In genomic region chr10:61621538-61622150, GRCh38 we compare ENCODE assay signal across 15 cellular contexts. TPM values are rescaled to one million over a fixed set of nuclear protein-coding genes. Genes with fewer than 3 reads are reported as not detected.
DNase-seq lines count a peak whose midpoint lies in the region; ATAC-seq, FAIRE-seq and TF ChIP-seq lines count a peak whose summit lies in the region.
"Had no signal": no experiment of that assay in that cellular context is flagged by ENCODE, and none has a peak within 500 bp of the region (broad histone marks: within the 10 kb centered on the region; RNA-seq: fewer than 3 reads in every experiment).

No MANE protein-coding gene starts in this region.

- TF ChIP-seq RAD21 in A549 (conservative IDR thresholded peaks at IDR 0.05 in 1 of 2, IDR thresholded peaks at IDR 0.05 in 1 of 2): no peak

- H3K4me1 Mint-ChIP-seq in CD4-positive, alpha-beta memory T cell: peaks cover 0 to 1% (median 0%) of the 10 kb centered on the region in 4 donors
- H3K4me1 Mint-ChIP-seq: central memory CD8-positive, alpha-beta T cell; T-cell had no signal

- peaks cover 0 to 1% (median 0%) of the 10 kb centered on the region in 8 donors for H3K9me3 Mint-ChIP-seq in CD4-positive, alpha-beta memory T cell
- H3K9me3 Mint-ChIP-seq: central memory CD8-positive, alpha-beta T cell; natural killer cell; T-cell had no signal

- H3K36me3 ChIP-seq in H7 (replicated peaks; ENCODE audit: control insufficient read depth, insufficient read depth, low read length): no peaks in the 10 kb centered on the region
- H3K36me3 ChIP-seq in CD4-positive, alpha-beta memory T cell (ENCODE audit: insufficient read depth, low read length): no peaks in the 10 kb centered on the region
- H3K36me3 ChIP-seq: esophagus muscularis mucosa had no signal

- no peak overlapping the region for H3K27ac Mint-ChIP-seq in CD4-positive, alpha-beta memory T cell
- H3K27ac Mint-ChIP-seq: natural killer cell, T-cell had no signal

- peaks cover 19% of the 10 kb centered on the region; the same call in 2 of the 3 replicates for H3K4me1 ChIP-seq in A549
- H3K4me1 ChIP-seq in CD4-positive, alpha-beta memory T cell (ENCODE audit: insufficient read depth, low read length): no peaks in the 10 kb centered on the region

- TF ChIP-seq CTCF in A549 (IDR thresholded peaks at IDR 0.05): no peak

- no peak overlapping the region for H3K27ac ChIP-seq in A549
- H3K27ac ChIP-seq in CD4-positive, alpha-beta memory T cell (ENCODE audit: low read depth, low read length): no peak overlapping the region
- H3K27ac ChIP-seq: esophagus muscularis mucosa had no signal

- no peaks in the 10 kb centered on the region for H3K36me3 Mint-ChIP-seq in CD4-positive, alpha-beta memory T cell
- H3K36me3 Mint-ChIP-seq: natural killer cell, T-cell had no signal

- H3K4me2 ChIP-seq in A549: peak overlapping the region; percentile 21; the same call in 1 of the 3 replicates

- no peak for FAIRE-seq in A549 (lab: Jason Lieb, UNC)
- FAIRE-seq: GM12878 had no signal

- no peaks in the 10 kb centered on the region for H3K9me3 ChIP-seq in A549
- H3K9me3 ChIP-seq in CD4-positive, alpha-beta memory T cell (ENCODE audit: control insufficient read depth in 1 of 2, low read length in 2 of 2): no peaks in the 10 kb centered on the region
- H3K9me3 ChIP-seq: esophagus muscularis mucosa had no signal

- H3K27me3 ChIP-seq in H7 (ENCODE audit: control insufficient read depth, insufficient read depth, low read length): no peaks in the 10 kb centered on the region
- H3K27me3 ChIP-seq in CD4-positive, alpha-beta memory T cell (ENCODE audit: insufficient read depth, low read length): no peaks in the 10 kb centered on the region
- H3K27me3 ChIP-seq: esophagus muscularis mucosa had no signal

- intact Hi-C loops in CD4-positive, alpha-beta memory T cell (cut with micrococcal nuclease): no loop called here

- POLR2A ChIA-PET in A549 (lab: Yijun Ruan, JAX): no interaction called here
- POLR2A ChIA-PET in CD4-positive, alpha-beta memory T cell (lab: Charles Lee; ENCODE audit: partially characterized antibody): no interaction called here

- no peak for ATAC-seq in A549
- ATAC-seq in GM18870 (IDR thresholded peaks at IDR 0.05; ENCODE audit: unreplicated experiment): no peak
- ATAC-seq: GM12878, natural killer cell, T-cell had no signal

- H3K4me3 ChIP-seq in A549: no peak overlapping the region
- H3K4me3 ChIP-seq in H7 (ENCODE audit: insufficient read depth, low read depth, low read length): no peak overlapping the region
- H3K4me3 ChIP-seq in CD4-positive, alpha-beta memory T cell (ENCODE audit: low read length in 2 of 2): no peak overlapping the region
- H3K4me3 ChIP-seq: esophagus muscularis mucosa, GM12878 had no signal

- TF ChIP-seq POLR2A in A549 (IDR thresholded peaks at IDR 0.05; ENCODE audit: low read length): no peak

- DNase-seq in A549 (ENCODE audit: low read depth in 1 of 2, low spot score in 1 of 2) (no peak), NCI-H1436 treated with DMSO at 0.1 percent for 48 hours (lab: John Stamatoyannopoulos, UW) (peak; percentile 56), SW480 (ENCODE audit: low spot score) (peak; percentile 43), left kidney (ENCODE audit: low read depth, low spot score) (peak; percentile 55), SW 1271 (lab: John Stamatoyannopoulos, UW) (no peak), H7 (no peak)
- no peak for DNase-seq in CD4-positive, alpha-beta memory T cell
- DNase-seq: activated effector memory CD4-positive, alpha-beta T cell treated with anti-CD3 and anti-CD28 coated beads, Interleukin-2, amount 50 U/mL, for 16 hours; Karpas-422; natural killer cell; T-cell had no signal

- WGBS in A549 (ENCODE audit: missing lambda C conversion rate): 78% methylated on average over 12 of the region's 12 CpGs

- no peak overlapping the region for H3K4me3 Mint-ChIP-seq in CD4-positive, alpha-beta memory T cell
- H3K4me3 Mint-ChIP-seq: central memory CD8-positive, alpha-beta T cell; natural killer cell; T-cell had no signal

- H3K27me3 Mint-ChIP-seq in CD4-positive, alpha-beta memory T cell: peaks cover 8 to 21% of the 10 kb centered on the region in 2 donors

- TF ChIP-seq EP300 in A549 (IDR thresholded peaks at IDR 0.05): no peak

- CTCF ChIA-PET in A549 (lab: Yijun Ruan, JAX): no interaction called here
- CTCF ChIA-PET in CD4-positive, alpha-beta memory T cell (lab: Charles Lee; ENCODE audit: partially characterized antibody): interaction anchor here (0.7 kb wide), 1 partner anchor 1516 kb away, joined by 4 read pairs; no protein-coding TSS in a partner anchor

TF ChIP-seq in A549, 52 proteins besides CTCF, POLR2A, EP300 and RAD21:
- TF ChIP-seq EHMT2 (IDR thresholded peaks at IDR 0.05; ENCODE audit: low read depth) (no peak), USF2 (IDR thresholded peaks at IDR 0.05) (no peak)
- TF ChIP-seq, protein P1, sequence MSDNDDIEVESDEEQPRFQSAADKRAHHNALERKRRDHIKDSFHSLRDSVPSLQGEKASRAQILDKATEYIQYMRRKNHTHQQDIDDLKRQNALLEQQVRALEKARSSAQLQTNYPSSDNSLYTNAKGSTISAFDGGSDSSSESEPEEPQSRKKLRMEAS (IDR thresholded peaks at IDR 0.05): no peak
TF ChIP-seq in A549: peak in this region for 0.

RNA-seq across cellular contexts. Expression of gene CABCOCO1, which starts 41.1 kb away (rescaled TPM):
- polyA plus RNA-seq in A549 (2011; rRNA removed): 0.40 and 1.1 TPM in 2 replicates
- polyA plus RNA-seq in A549 (2012; cell fraction: cytosol; rRNA removed): 0.04 and 0.05 TPM in 2 replicates
- polyA plus RNA-seq in A549 (2012; cell fraction: nucleus; rRNA removed): not detected in 2 replicates
- polyA plus RNA-seq in A549 (2017; fragmentation: RNase III; extraction: RNeasy Plus Mini Kit Qiagen cat#74134 plus additional on column Dnase treatment): 0.54 to 0.92 TPM (median 0.77 TPM) in 3 replicates
- not detected in 2 replicates for polyA minus RNA-seq in A549 (2011; rRNA and poly(A)+ RNA removed)
- not detected in 2 replicates for total RNA-seq in H7 (2014; rRNA removed; shearing (Covaris generic))
- total RNA-seq in CD4-positive, alpha-beta memory T cell: not detected
- not detected for polyA plus RNA-seq in CD4-positive, alpha-beta memory T cell
- total RNA-seq: GM12878, natural killer cell, T-cell had no signal
- polyA plus RNA-seq: GM12878 had no signal

Comparison
In these comparisons a context has a peak if more than half of its experiments do, and no peak if none do; other contexts are left out.
1. DNase-seq: peak in NCI-H1436 treated with DMSO at 0.1 percent for 48 hours (single experiment), SW480 (single experiment) and left kidney (single experiment); none in A549 (0 of 2), SW 1271 (0 of 2), H7 (single experiment) and CD4-positive, alpha-beta memory T cell (0 of 5).